In the genomic region with DNA sequence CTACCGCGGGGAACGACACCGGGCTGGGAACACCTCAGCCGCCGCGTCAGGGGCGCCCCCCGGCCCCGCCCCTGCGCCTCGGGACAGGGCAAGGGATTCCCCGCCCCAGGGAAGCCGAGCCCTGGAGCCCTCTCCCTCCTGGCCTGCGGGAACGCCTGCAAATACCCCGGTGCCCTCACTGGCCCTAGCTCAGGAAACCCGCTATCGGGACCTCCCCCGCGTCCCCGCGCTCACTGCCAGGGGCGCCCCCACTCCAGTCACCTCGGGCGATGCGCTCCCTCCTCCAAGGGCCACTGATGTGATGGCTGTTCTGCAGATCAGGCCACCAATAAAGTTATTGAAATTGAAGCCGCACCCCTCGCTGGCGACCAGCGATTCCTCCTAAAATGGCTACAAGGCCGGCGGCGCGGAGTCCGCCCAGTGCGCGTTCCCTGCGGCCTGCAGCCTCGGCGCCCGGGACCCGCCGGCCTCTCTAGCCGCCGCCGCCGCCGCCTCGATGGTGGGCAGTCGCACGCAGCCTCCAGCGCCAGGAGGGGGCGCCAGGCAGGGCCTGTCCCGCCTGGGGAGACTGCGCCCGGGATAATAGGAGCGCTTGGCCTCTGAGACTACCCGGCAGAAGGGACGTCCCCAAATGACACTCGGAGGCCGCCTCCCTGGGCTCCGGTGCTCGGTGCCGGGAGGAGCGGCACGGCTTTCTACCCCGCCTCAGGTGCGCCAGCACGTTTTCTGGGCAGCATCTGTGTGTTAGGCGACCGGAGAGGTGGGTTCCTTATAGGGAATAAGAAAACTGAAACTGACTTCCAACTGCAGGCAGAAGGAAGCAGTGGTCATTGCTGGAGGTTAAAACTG, we compare ENCODE assay signal across 1 cellular context.
TF ChIP-seq lines count a peak whose summit lies in the region.

A gene with protein sequence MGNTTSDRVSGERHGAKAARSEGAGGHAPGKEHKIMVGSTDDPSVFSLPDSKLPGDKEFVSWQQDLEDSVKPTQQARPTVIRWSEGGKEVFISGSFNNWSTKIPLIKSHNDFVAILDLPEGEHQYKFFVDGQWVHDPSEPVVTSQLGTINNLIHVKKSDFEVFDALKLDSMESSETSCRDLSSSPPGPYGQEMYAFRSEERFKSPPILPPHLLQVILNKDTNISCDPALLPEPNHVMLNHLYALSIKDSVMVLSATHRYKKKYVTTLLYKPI (minus strand): TSS at position 303 of the 849 bp plus-strand sequence. CDS start 326 bp downstream, outside the sequence.

TF ChIP-seq in IMR-90, 13 proteins besides CTCF, POLR2A, EP300 and RAD21 (continued from another document):
- TF ChIP-seq BHLHE40 (IDR thresholded peaks at IDR 0.05; ENCODE audit: low read depth, low read length), result peak; percentile 37; the same call in 1 of the 2 replicates
- TF ChIP-seq SMC3 (IDR thresholded peaks at IDR 0.05; ENCODE audit: low read depth, low read length), result peak; percentile 78
- TF ChIP-seq MAZ (IDR thresholded peaks at IDR 0.05; ENCODE audit: borderline replicate concordance, low read depth, low read length), result peak; percentile 81; the same call in 1 of the 2 replicates
